Comparison of ENCODE assay signal across 9 cellular contexts in the genomic region with DNA sequence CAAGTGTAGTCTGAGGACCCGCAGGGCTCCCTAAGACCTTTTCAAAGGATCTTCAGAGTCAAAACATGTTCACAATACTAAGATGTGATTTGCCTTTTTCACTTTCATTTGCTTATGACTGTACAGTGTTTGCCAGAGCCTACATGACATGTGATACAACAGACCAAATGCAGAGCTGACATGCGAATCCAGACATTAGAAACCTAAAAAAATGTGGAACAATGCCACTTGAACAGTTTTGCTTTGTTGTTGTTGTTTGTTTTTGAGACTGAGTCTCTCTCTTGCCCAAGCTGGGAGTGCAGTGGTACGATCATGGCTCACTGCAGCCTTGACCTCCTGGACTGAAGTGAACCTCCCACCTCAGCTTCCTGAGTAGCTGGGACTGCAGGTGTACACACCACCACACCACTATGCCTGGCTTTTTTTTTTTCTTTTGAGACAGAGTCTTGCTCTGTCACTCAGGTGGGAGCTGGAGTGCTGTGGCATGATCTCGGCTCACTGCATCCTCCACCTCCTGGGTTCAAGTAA. TPM values are rescaled to one million over a fixed set of nuclear protein-coding genes. Genes with fewer than 3 reads are reported as not detected.
DNase-seq lines count a peak whose midpoint lies in the region; ATAC-seq and TF ChIP-seq lines count a peak whose summit lies in the region.
"Had no signal": no experiment of that assay in that cellular context is flagged by ENCODE, and none has a peak within 500 bp of the region (broad histone marks: within the 10 kb centered on the region; RNA-seq: fewer than 3 reads in every experiment).

No MANE protein-coding gene starts in this region.

- H4K20me1 ChIP-seq in OCI-LY1 (ENCODE audit: insufficient read depth, low read length): no peaks in the 10 kb centered on the region

- peak overlapping the region; percentile 3; the same call in 1 of the 2 replicates for H3K9ac ChIP-seq in OCI-LY1 (ENCODE audit: low read length)

- H3K36me3 Mint-ChIP-seq in activated CD4-positive, alpha-beta T cell treated with anti-CD3 and anti-CD28 coated beads, Interleukin-2, amount 10 ng/mL, durations not matched to agents 7 days and 5 days (ENCODE audit: low read depth): peaks cover 21% of the 10 kb centered on the region
- peaks cover 7 to 33% of the 10 kb centered on the region in 2 donors for H3K36me3 Mint-ChIP-seq in stimulated activated naive B cell treated with anti-CD40 and anti-IgM and Interleukin-4, amounts not matched to agents 10 μg/mL and 1 μg/mL and 100 μg/mL, for 72 hours

- TF ChIP-seq CTCF in OCI-LY1 (IDR thresholded peaks at IDR 0.05; ENCODE audit: low read length): no peak

- H3K4me3 Mint-ChIP-seq in activated CD4-positive, alpha-beta T cell treated with anti-CD3 and anti-CD28 coated beads, Interleukin-2, amount 10 ng/mL, durations not matched to agents 7 days and 5 days: peak overlapping the region; percentile 37
- peak overlapping the region in 1 of 2 donors; percentile 3 for H3K4me3 Mint-ChIP-seq in stimulated activated naive B cell treated with anti-CD40 and anti-IgM and Interleukin-4, amounts not matched to agents 10 μg/mL and 1 μg/mL and 100 μg/mL, for 72 hours
- H3K4me3 Mint-ChIP-seq: brain had no signal

- no peak overlapping the region for H3K4me3 ChIP-seq in OCI-LY1 (ENCODE audit: low read depth, low read length, poor library complexity, severe bottlenecking)

- peak overlapping the region; percentile 87 for H3K27ac ChIP-seq in OCI-LY1 (ENCODE audit: low read depth, low read length, poor library complexity, severe bottlenecking)

- CTCF ChIA-PET in activated CD4-positive, alpha-beta T cell treated with anti-CD3 and anti-CD28 coated beads, Interleukin-2, amount 10 ng/mL, durations not matched to agents 7 days and 5 days (lab: Charles Lee): interaction anchor here (0.6 to 1.7 kb wide), 3 partner anchors 10 to 106 kb away, joined by 3 to 4 read pairs (median 4); no protein-coding TSS in a partner anchor

- peak overlapping the region; percentile 41 for H3K4me2 ChIP-seq in OCI-LY1 (ENCODE audit: low read length)

- H3K9me2 ChIP-seq in OCI-LY1 (ENCODE audit: low read depth, low read length): no peaks in the 10 kb centered on the region

- H3K27ac Mint-ChIP-seq in activated CD4-positive, alpha-beta T cell treated with anti-CD3 and anti-CD28 coated beads, Interleukin-2, amount 10 ng/mL, durations not matched to agents 7 days and 5 days: peak overlapping the region; percentile 93
- no peak overlapping the region for H3K27ac Mint-ChIP-seq in stimulated activated naive B cell treated with anti-CD40 and anti-IgM and Interleukin-4, amounts not matched to agents 10 μg/mL and 1 μg/mL and 100 μg/mL, for 72 hours
- H3K27ac Mint-ChIP-seq: brain had no signal

- POLR2A ChIA-PET in activated CD4-positive, alpha-beta T cell treated with anti-CD3 and anti-CD28 coated beads, Interleukin-2, amount 10 ng/mL, durations not matched to agents 7 days and 5 days (lab: Charles Lee): interaction anchor here (0.6 to 1.2 kb wide), 3 partner anchors 17 to 143 kb away, joined by 3 to 4 read pairs (median 3); no protein-coding TSS in a partner anchor

- no peaks in the 10 kb centered on the region for H3K9me3 Mint-ChIP-seq in activated CD4-positive, alpha-beta T cell treated with anti-CD3 and anti-CD28 coated beads, Interleukin-2, amount 10 ng/mL, durations not matched to agents 7 days and 5 days
- no peaks in the 10 kb centered on the region for H3K9me3 Mint-ChIP-seq in stimulated activated naive B cell treated with anti-CD40 and anti-IgM and Interleukin-4, amounts not matched to agents 10 μg/mL and 1 μg/mL and 100 μg/mL, for 72 hours
- H3K9me3 Mint-ChIP-seq: brain had no signal

- peaks cover 59% of the 10 kb centered on the region for H3K4me1 ChIP-seq in OCI-LY1 (ENCODE audit: insufficient read depth, low read length, severe bottlenecking)

- ATAC-seq in HG02623 (IDR thresholded peaks at IDR 0.05; ENCODE audit: unreplicated experiment): peak; percentile 34
- peak; percentile 33 to 38 for ATAC-seq in stimulated activated naive B cell treated with anti-CD40 and anti-IgM and Interleukin-4, amounts not matched to agents 10 μg/mL and 1 μg/mL and 100 μg/mL, for 72 hours (replicated peaks)

- no peaks in the 10 kb centered on the region for H3K27me3 Mint-ChIP-seq in activated CD4-positive, alpha-beta T cell treated with anti-CD3 and anti-CD28 coated beads, Interleukin-2, amount 10 ng/mL, durations not matched to agents 7 days and 5 days
- H3K27me3 Mint-ChIP-seq in stimulated activated naive B cell treated with anti-CD40 and anti-IgM and Interleukin-4, amounts not matched to agents 10 μg/mL and 1 μg/mL and 100 μg/mL, for 72 hours: no peaks in the 10 kb centered on the region

- no peaks in the 10 kb centered on the region for H3K27me3 ChIP-seq in OCI-LY1 (ENCODE audit: insufficient read depth, low read length)

- no peaks in the 10 kb centered on the region for H3K9me3 ChIP-seq in OCI-LY1 (ENCODE audit: low read length)

- H3K79me2 ChIP-seq in OCI-LY1 (ENCODE audit: insufficient read depth, low read length): peaks cover 12% of the 10 kb centered on the region

- DNase-seq in activated CD4-positive, alpha-beta T cell treated with anti-CD3 and anti-CD28 coated beads, Interleukin-2, amount 10 ng/mL, durations not matched to agents 7 days and 5 days: peak; percentile 48
- DNase-seq in activated CD4-positive, alpha-beta T cell treated with anti-CD3 and anti-CD28 coated beads for 1 hour: no peak
- no peak for DNase-seq in stimulated activated naive B cell treated with anti-CD40 and anti-IgM and Interleukin-4, amounts not matched to agents 10 μg/mL and 1 μg/mL and 100 μg/mL, for 72 hours
- DNase-seq in DMS153 (lab: John Stamatoyannopoulos, UW): no peak
- no peak for DNase-seq in NCI-H1048 (lab: John Stamatoyannopoulos, UW)
- DNase-seq in anterior cingulate cortex (lab: John Stamatoyannopoulos, UW): no peak

- H3K4me1 Mint-ChIP-seq in activated CD4-positive, alpha-beta T cell treated with anti-CD3 and anti-CD28 coated beads, Interleukin-2, amount 10 ng/mL, durations not matched to agents 7 days and 5 days: peaks cover 68% of the 10 kb centered on the region
- peaks cover 65 to 85% of the 10 kb centered on the region in 2 donors for H3K4me1 Mint-ChIP-seq in stimulated activated naive B cell treated with anti-CD40 and anti-IgM and Interleukin-4, amounts not matched to agents 10 μg/mL and 1 μg/mL and 100 μg/mL, for 72 hours

- 0 out of 2 replicates have a peak, but pooled peaks cover 13% of the 10 kb centered on the region for H3F3A ChIP-seq in OCI-LY1 (ENCODE audit: insufficient read depth, low read length)

- H3K36me3 ChIP-seq in OCI-LY1 (ENCODE audit: insufficient read depth, low read length): peaks cover 17% of the 10 kb centered on the region

- no peak overlapping the region for H2AFZ ChIP-seq in OCI-LY1 (ENCODE audit: low read length)

RNA-seq across cellular contexts. Expression of a gene that starts 5.3 kb away (rescaled TPM):
- total RNA-seq in activated CD4-positive, alpha-beta T cell treated with anti-CD3 and anti-CD28 coated beads, Interleukin-2, amount 10 ng/mL, durations not matched to agents 7 days and 5 days: 10 to 100 TPM; 76.5 TPM
